In genomic region chr3:168714609-168715240, GRCh38 we compare ENCODE assay signal across 14 cellular contexts.
DNase-seq lines count a peak whose midpoint lies in the region; ATAC-seq, FAIRE-seq and TF ChIP-seq lines count a peak whose summit lies in the region.
"Had no signal": no experiment of that assay in that cellular context is flagged by ENCODE, and none has a peak within 500 bp of the region (broad histone marks: within the 10 kb centered on the region; RNA-seq: fewer than 3 reads in every experiment).

No MANE protein-coding gene starts in this region.

- H3K27ac ChIP-seq in HepG2 (ENCODE audit: extremely low read length, insufficient read depth, low read length) (no peak overlapping the region), right lobe of liver (no peak overlapping the region)
- no peak overlapping the region for H3K27ac ChIP-seq in CD8-positive, alpha-beta memory T cell (ENCODE audit: low read depth, low read length)
- H3K27ac ChIP-seq: 22Rv1, ascending aorta had no signal

- no peak for DNase-seq in HepG2 (ENCODE audit: low spot score)
- no peak for DNase-seq in right lobe of liver
- DNase-seq in activated naive CD8-positive, alpha-beta T cell treated with anti-CD3 and anti-CD28 coated beads, Interleukin-2, amount 50 U/mL, for 24 hours, result no peak
- no peak for DNase-seq in retina
- no peak for DNase-seq in NCI-H526 (lab: John Stamatoyannopoulos, UW)
- DNase-seq in CD8-positive, alpha-beta memory T cell, result no peak
- DNase-seq: activated T-cell treated with anti-CD3 and anti-CD28 coated beads for 4 hours, midbrain, NCI-H2081 had no signal

- BruUV-seq in HepG2 (replicated peaks; lab: Mats Ljungman, UMichigan), result no TSS peak

- no peaks in the 10 kb centered on the region for H3K79me2 ChIP-seq in HepG2 (ENCODE audit: insufficient read depth, low read length)

- TF ChIP-seq EP300 in HepG2 (IDR thresholded peaks at IDR 0.05; ENCODE audit: low read depth in 2 of 2, low read length in 2 of 2), result no peak
- TF ChIP-seq EP300 in HepG2 (CRISPR knock-in tag; IDR thresholded peaks at IDR 0.05; ENCODE audit: borderline replicate concordance), result no peak

- 13% methylated on average over 1 of the region's 1 CpG for WGBS in HepG2 (ENCODE audit: low lambda C conversion rate)
- 40% methylated on average over 1 of the region's 1 CpG for WGBS in right lobe of liver (ENCODE audit: insufficient coverage, low coverage, low lambda C conversion rate, missing lambda C conversion rate)

- FAIRE-seq in HepG2 (lab: Jason Lieb, UNC), result no peak

- no peaks in the 10 kb centered on the region for H3K27me3 ChIP-seq in HepG2 (ENCODE audit: control insufficient read depth in 1 of 2, insufficient read depth in 2 of 2, low read length in 2 of 2)
- H3K27me3 ChIP-seq in right lobe of liver, result no peaks in the 10 kb centered on the region
- no peaks in the 10 kb centered on the region for H3K27me3 ChIP-seq in CD8-positive, alpha-beta memory T cell (ENCODE audit: insufficient read depth, low read length, poor library complexity, severe bottlenecking)
- H3K27me3 ChIP-seq: ascending aorta had no signal

- intact Hi-C loops in HepG2 (cut with micrococcal nuclease; ENCODE audit: unreplicated experiment) (no loop called here), right lobe of liver (cut with DNase I) (no loop called here)

- no peak overlapping the region for H3K4me2 ChIP-seq in HepG2 (ENCODE audit: low read depth, low read length)

- CTCF ChIA-PET in HepG2 (lab: Yijun Ruan, JAX; ENCODE audit: low intra/inter-chr PET ratio, low total read pairs), result no interaction called here
- CTCF ChIA-PET in CD8-positive, alpha-beta memory T cell (lab: Charles Lee), result no interaction called here

- no peak overlapping the region for H3K9ac ChIP-seq in HepG2 (ENCODE audit: insufficient read depth, low read depth, low read length)

- no peaks in the 10 kb centered on the region for H4K20me1 ChIP-seq in HepG2 (ENCODE audit: insufficient read depth, low read length)

- no peak for TF ChIP-seq CTCF in HepG2 (CRISPR knock-in tag; IDR thresholded peaks at IDR 0.05)
- no peak for TF ChIP-seq CTCF in right lobe of liver (IDR thresholded peaks at IDR 0.05)

- H3K36me3 Mint-ChIP-seq in activated naive CD8-positive, alpha-beta T cell treated with anti-CD3 and anti-CD28 coated beads, Interleukin-2, amount 50 U/mL, for 24 hours (ENCODE audit: low read depth), result no peaks in the 10 kb centered on the region
- H3K36me3 Mint-ChIP-seq in CD8-positive, alpha-beta memory T cell, result no peaks in the 10 kb centered on the region

- H3K9me3 ChIP-seq in HepG2 (ENCODE audit: low read length), result no peaks in the 10 kb centered on the region
- H3K9me3 ChIP-seq in right lobe of liver, result no peaks in the 10 kb centered on the region
- H3K9me3 ChIP-seq in CD8-positive, alpha-beta memory T cell (ENCODE audit: low read length), result no peaks in the 10 kb centered on the region
- H3K9me3 ChIP-seq: ascending aorta had no signal

- POLR2A ChIA-PET in HepG2 (lab: Yijun Ruan, JAX), result no interaction called here
- POLR2A ChIA-PET in CD8-positive, alpha-beta memory T cell (lab: Charles Lee), result no interaction called here

- no peak overlapping the region for H3K27ac Mint-ChIP-seq in activated naive CD8-positive, alpha-beta T cell treated with anti-CD3 and anti-CD28 coated beads, Interleukin-2, amount 50 U/mL, for 24 hours
- no peak overlapping the region for H3K27ac Mint-ChIP-seq in CD8-positive, alpha-beta memory T cell

- no peak overlapping the region for H3K4me3 ChIP-seq in HepG2 (replicated peaks in 1 of 3; ENCODE audit: insufficient read depth in 1 of 3, low read depth in 2 of 3, low read length in 3 of 3)
- no peak overlapping the region for H3K4me3 ChIP-seq in right lobe of liver
- H3K4me3 ChIP-seq in CD8-positive, alpha-beta memory T cell (ENCODE audit: low read length), result no peak overlapping the region
- H3K4me3 ChIP-seq: ascending aorta had no signal

- H2AFZ ChIP-seq in HepG2 (ENCODE audit: low read length), result no peak overlapping the region

- no peak for ATAC-seq in HepG2
- ATAC-seq in right lobe of liver, result no peak
- ATAC-seq in HG02571 (IDR thresholded peaks at IDR 0.05; ENCODE audit: unreplicated experiment), result peak; percentile 96
- ATAC-seq in HG03175 (IDR thresholded peaks at IDR 0.05; ENCODE audit: unreplicated experiment), result peak; percentile 97
- no peak for ATAC-seq in activated naive CD8-positive, alpha-beta T cell treated with anti-CD3 and anti-CD28 coated beads, Interleukin-2, amount 50 U/mL, for 24 hours
- ATAC-seq: Panc1 had no signal

- H3K4me1 Mint-ChIP-seq in activated naive CD8-positive, alpha-beta T cell treated with anti-CD3 and anti-CD28 coated beads, Interleukin-2, amount 50 U/mL, for 24 hours, result no peaks in the 10 kb centered on the region
- no peaks in the 10 kb centered on the region for H3K4me1 Mint-ChIP-seq in CD8-positive, alpha-beta memory T cell

- no peak overlapping the region for H3K4me3 Mint-ChIP-seq in activated naive CD8-positive, alpha-beta T cell treated with anti-CD3 and anti-CD28 coated beads, Interleukin-2, amount 50 U/mL, for 24 hours
- no peak overlapping the region for H3K4me3 Mint-ChIP-seq in CD8-positive, alpha-beta memory T cell

- peaks cover 5% of the 10 kb centered on the region for H3K9me3 Mint-ChIP-seq in activated naive CD8-positive, alpha-beta T cell treated with anti-CD3 and anti-CD28 coated beads, Interleukin-2, amount 50 U/mL, for 24 hours
- peaks cover 2 to 21% (median 6%) of the 10 kb centered on the region in 5 donors for H3K9me3 Mint-ChIP-seq in CD8-positive, alpha-beta memory T cell

- no peak for TF ChIP-seq POLR2A in HepG2 (IDR thresholded peaks at IDR 0.05; ENCODE audit: insufficient read depth in 1 of 2, low read depth in 2 of 2, low read length in 2 of 2)
- TF ChIP-seq POLR2A in right lobe of liver (IDR thresholded peaks at IDR 0.05), result no peak

- H3K36me3 ChIP-seq in HepG2 (replicated peaks in 1 of 2; ENCODE audit: control insufficient read depth in 1 of 2, insufficient read depth in 2 of 2, low read length in 2 of 2) (no peaks in the 10 kb centered on the region), right lobe of liver (no peaks in the 10 kb centered on the region)
- no peaks in the 10 kb centered on the region for H3K36me3 ChIP-seq in CD8-positive, alpha-beta memory T cell (ENCODE audit: insufficient read depth, low read length)
- H3K36me3 ChIP-seq: ascending aorta had no signal

- H3K4me1 ChIP-seq in HepG2 (ENCODE audit: insufficient read depth, low read length) (no peaks in the 10 kb centered on the region), right lobe of liver (no peaks in the 10 kb centered on the region)
- H3K4me1 ChIP-seq in CD8-positive, alpha-beta memory T cell (ENCODE audit: insufficient read depth, low read length), result no peaks in the 10 kb centered on the region
- H3K4me1 ChIP-seq: ascending aorta had no signal

- H3K27me3 Mint-ChIP-seq in activated naive CD8-positive, alpha-beta T cell treated with anti-CD3 and anti-CD28 coated beads, Interleukin-2, amount 50 U/mL, for 24 hours, result no peaks in the 10 kb centered on the region
- H3K27me3 Mint-ChIP-seq in CD8-positive, alpha-beta memory T cell, result no peaks in the 10 kb centered on the region

- no peak for TF ChIP-seq RAD21 in HepG2 (CRISPR knock-in tag; IDR thresholded peaks at IDR 0.05)

- in situ Hi-C loops in HepG2 (cut with HindIII; ENCODE audit: extremely low pct_ligation_motif_present, low pct_unique_long_range_greater_than_20kb), result no loop called here

TF ChIP-seq in HepG2, 621 proteins besides CTCF, POLR2A, EP300 and RAD21:
- TF ChIP-seq ZNF703 (CRISPR knock-in tag; IDR thresholded peaks at IDR 0.05; ENCODE audit: borderline replicate concordance) (no peak), ZNF17 (CRISPR knock-in tag; IDR thresholded peaks at IDR 0.05) (no peak), WIZ (CRISPR knock-in tag; IDR thresholded peaks at IDR 0.05) (no peak), NFE2L2 (IDR thresholded peaks at IDR 0.05; ENCODE audit: low read length) (peak; percentile 18; the same call in 1 of the 2 replicates)

Comparison
In these comparisons a context has a peak if more than half of its experiments do, and no peak if none do; other contexts are left out.
1. ATAC-seq: peak in HG02571 (single experiment) and HG03175 (single experiment); none in HepG2 (single experiment), right lobe of liver (0 of 4) and activated naive CD8-positive, alpha-beta T cell treated with anti-CD3 and anti-CD28 coated beads, Interleukin-2, amount 50 U/mL, for 24 hours (single experiment).